Comparison of ENCODE assay signal across 18 cellular contexts in the genomic region with DNA sequence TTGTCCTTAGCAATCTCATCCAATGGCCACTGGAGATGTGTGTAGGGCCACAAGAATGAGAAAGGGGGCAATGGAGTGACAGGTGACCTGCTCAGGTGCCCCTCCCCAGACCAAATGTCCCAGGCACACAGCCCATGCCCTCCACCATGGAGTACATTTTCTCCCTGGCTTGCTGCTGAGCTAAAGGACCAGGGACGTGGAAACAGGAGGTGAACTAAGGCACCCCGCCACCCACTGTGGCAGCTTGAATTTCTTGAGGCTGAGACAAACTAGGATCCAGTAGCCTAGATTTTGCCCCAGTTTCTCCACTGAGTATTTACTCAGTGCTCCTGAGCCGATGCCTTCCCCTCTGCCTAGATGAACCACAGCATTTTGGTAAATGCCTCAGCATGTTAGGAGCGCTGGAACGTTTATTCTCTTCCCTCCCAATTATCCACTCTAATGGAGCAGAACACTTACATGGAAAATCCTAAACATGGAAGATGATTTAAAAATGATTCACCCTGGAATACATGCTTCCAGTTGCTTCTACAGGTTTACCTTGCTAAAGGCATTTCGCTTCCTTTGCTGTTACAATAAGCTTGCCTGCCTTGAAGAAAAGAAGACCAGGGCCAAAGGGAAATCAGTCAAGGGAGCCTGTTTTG.
A peak's percentile ranks its signal among the peaks of the same experiment; 100 is the strongest.
DNase-seq lines count a peak whose midpoint lies in the region; ATAC-seq, FAIRE-seq and TF ChIP-seq lines count a peak whose summit lies in the region.
"Had no signal": no experiment of that assay in that cellular context is flagged by ENCODE, and none has a peak within 500 bp of the region (broad histone marks: within the 10 kb centered on the region; RNA-seq: fewer than 3 reads in every experiment).

No MANE protein-coding gene starts in this region.

- H3K4me3 ChIP-seq in Caco-2 (ENCODE audit: low read depth, low read length) (no peak overlapping the region), astrocyte (ENCODE audit: insufficient read depth, low read depth, low read length) (no peak overlapping the region), mesodermal cell (ENCODE audit: extremely low read depth, insufficient read depth, low read length, poor library complexity, severe bottlenecking) (no peak overlapping the region)
- H3K4me3 ChIP-seq: adrenal gland, psoas muscle, stomach had no signal

- no TSS peak for BruUV-seq in Caco-2 (replicated peaks; lab: Mats Ljungman, UMichigan)

- H3K27ac ChIP-seq in astrocyte (ENCODE audit: low read depth, low read length) (no peak overlapping the region), mesodermal cell (ENCODE audit: low read depth, low read length, severe bottlenecking) (peak overlapping the region; percentile 83)
- H3K27ac ChIP-seq: adrenal gland, psoas muscle had no signal

- no peak for TF ChIP-seq CTCF in Caco-2 (IDR thresholded peaks at IDR 0.05; ENCODE audit: insufficient read depth in 1 of 2, low read depth in 1 of 2, low read length in 1 of 2, severe bottlenecking in 1 of 2, unreplicated experiment in 1 of 2)
- no peak for TF ChIP-seq CTCF in astrocyte (IDR thresholded peaks at IDR 0.05; ENCODE audit: insufficient read depth, low read depth, low read length)

- no peak overlapping the region for H3K9ac ChIP-seq in astrocyte (ENCODE audit: low read length)

- no peaks in the 10 kb centered on the region for H3K9me3 ChIP-seq in Caco-2
- no peaks in the 10 kb centered on the region for H3K9me3 ChIP-seq in astrocyte (ENCODE audit: insufficient read depth, low read depth, low read length)
- no peaks in the 10 kb centered on the region for H3K9me3 ChIP-seq in mesodermal cell (ENCODE audit: control insufficient read depth, low read length)
- H3K9me3 ChIP-seq: adrenal gland, psoas muscle, stomach had no signal

- H3K27me3 Mint-ChIP-seq in Caco-2 (ENCODE audit: insufficient read depth, unreplicated experiment) (no peaks in the 10 kb centered on the region), astrocyte (ENCODE audit: low read depth, unreplicated experiment) (peaks cover 2% of the 10 kb centered on the region)
- H3K27me3 Mint-ChIP-seq: naive thymus-derived CD8-positive, alpha-beta T cell had no signal

- H3K27ac Mint-ChIP-seq in Caco-2 (ENCODE audit: unreplicated experiment), result peak overlapping the region; percentile 54
- peak overlapping the region; percentile 94 for H3K27ac Mint-ChIP-seq in astrocyte (ENCODE audit: unreplicated experiment)
- peak overlapping the region; percentile 66 for H3K27ac Mint-ChIP-seq in stimulated activated effector memory CD8-positive, alpha-beta T cell treated with anti-CD3 and anti-CD28 coated beads, Interleukin-12 subunit alpha, Interleukin-12 subunit beta, amount 100 ng/mL, for 72 hours

- H3K4me1 Mint-ChIP-seq in Caco-2 (ENCODE audit: low read depth, unreplicated experiment), result peaks cover 51% of the 10 kb centered on the region
- peaks cover 28% of the 10 kb centered on the region for H3K4me1 Mint-ChIP-seq in astrocyte (ENCODE audit: low read depth, unreplicated experiment)
- H3K4me1 Mint-ChIP-seq in stimulated activated effector memory CD8-positive, alpha-beta T cell treated with anti-CD3 and anti-CD28 coated beads, Interleukin-12 subunit alpha, Interleukin-12 subunit beta, amount 100 ng/mL, for 72 hours, result peaks cover 24% of the 10 kb centered on the region

- ATAC-seq in stimulated activated effector memory CD8-positive, alpha-beta T cell treated with anti-CD3 and anti-CD28 coated beads, Interleukin-12 subunit alpha, Interleukin-12 subunit beta, amount 100 ng/mL, for 72 hours, result no peak
- ATAC-seq: left ventricle myocardium superior; naive thymus-derived CD8-positive, alpha-beta T cell; psoas muscle had no signal

- POLR2A ChIA-PET in Caco-2 (lab: Charles Lee), result no interaction called here

- H3K27me3 ChIP-seq in Caco-2 (replicated peaks; ENCODE audit: control insufficient read depth, insufficient read depth, low read length) (no peaks in the 10 kb centered on the region), astrocyte (ENCODE audit: insufficient read depth, low read length) (no peaks in the 10 kb centered on the region)
- H3K27me3 ChIP-seq: adrenal gland, stomach had no signal

- no peaks in the 10 kb centered on the region for H4K20me1 ChIP-seq in astrocyte (ENCODE audit: insufficient read depth, low read length)

- H3K4me3 Mint-ChIP-seq in Caco-2 (ENCODE audit: unreplicated experiment), result no peak overlapping the region
- H3K4me3 Mint-ChIP-seq in astrocyte (ENCODE audit: unreplicated experiment), result peak overlapping the region; percentile 62
- H3K4me3 Mint-ChIP-seq in stimulated activated effector memory CD8-positive, alpha-beta T cell treated with anti-CD3 and anti-CD28 coated beads, Interleukin-12 subunit alpha, Interleukin-12 subunit beta, amount 100 ng/mL, for 72 hours, result no peak overlapping the region

- intact Hi-C loops in Caco-2 (cut with micrococcal nuclease; ENCODE audit: unreplicated experiment), result no loop called here

- H2AFZ ChIP-seq in astrocyte (ENCODE audit: low read depth, low read length), result no peak overlapping the region

- FAIRE-seq in astrocyte (lab: Jason Lieb, UNC), result no peak
- FAIRE-seq: endometrium had no signal

- no peaks in the 10 kb centered on the region for H3K79me2 ChIP-seq in astrocyte (ENCODE audit: insufficient read depth, low read length)

- CTCF ChIA-PET in Caco-2 (lab: Charles Lee), result no interaction called here

- H3K36me3 Mint-ChIP-seq in Caco-2 (ENCODE audit: insufficient read depth, unreplicated experiment), result peaks cover 11% of the 10 kb centered on the region
- no peaks in the 10 kb centered on the region for H3K36me3 Mint-ChIP-seq in astrocyte (ENCODE audit: low read depth, unreplicated experiment)
- H3K36me3 Mint-ChIP-seq in stimulated activated effector memory CD8-positive, alpha-beta T cell treated with anti-CD3 and anti-CD28 coated beads, Interleukin-12 subunit alpha, Interleukin-12 subunit beta, amount 100 ng/mL, for 72 hours, result no peaks in the 10 kb centered on the region
- H3K36me3 Mint-ChIP-seq: naive thymus-derived CD8-positive, alpha-beta T cell had no signal

- H3K9me3 Mint-ChIP-seq in Caco-2 (ENCODE audit: unreplicated experiment) (no peaks in the 10 kb centered on the region), astrocyte (ENCODE audit: unreplicated experiment) (no peaks in the 10 kb centered on the region)
- H3K9me3 Mint-ChIP-seq in stimulated activated effector memory CD8-positive, alpha-beta T cell treated with anti-CD3 and anti-CD28 coated beads, Interleukin-12 subunit alpha, Interleukin-12 subunit beta, amount 100 ng/mL, for 72 hours, result no peaks in the 10 kb centered on the region
- H3K9me3 Mint-ChIP-seq: naive thymus-derived CD8-positive, alpha-beta T cell had no signal

- H3K36me3 ChIP-seq in Caco-2 (ENCODE audit: control insufficient read depth, insufficient read depth, low read length), result no peaks in the 10 kb centered on the region
- no peaks in the 10 kb centered on the region for H3K36me3 ChIP-seq in astrocyte (ENCODE audit: insufficient read depth, low read length)
- H3K36me3 ChIP-seq in mesodermal cell (ENCODE audit: control insufficient read depth, insufficient read depth, low read length), result no peaks in the 10 kb centered on the region
- H3K36me3 ChIP-seq: adrenal gland, stomach had no signal

- H3K4me1 ChIP-seq in Caco-2 (peaks cover 50% of the 10 kb centered on the region), astrocyte (ENCODE audit: insufficient read depth, low read length) (peaks cover 26% of the 10 kb centered on the region), mesodermal cell (ENCODE audit: control insufficient read depth, insufficient read depth, low read length, poor library complexity, severe bottlenecking) (peaks cover 50% of the 10 kb centered on the region)

- DNase-seq in Caco-2, result no peak
- no peak for DNase-seq in astrocyte (ENCODE audit: low read depth)
- no peak for DNase-seq in stimulated activated effector memory CD8-positive, alpha-beta T cell treated with anti-CD3 and anti-CD28 coated beads, Interleukin-12 subunit alpha, Interleukin-12 subunit beta, amount 100 ng/mL, for 72 hours (ENCODE audit: low spot score in 2 of 2)
- no peak for DNase-seq in NCI-H187 treated with DMSO at 0.1 percent for 48 hours (lab: John Stamatoyannopoulos, UW)
- DNase-seq in stimulated activated naive CD4-positive, alpha-beta T cell treated with Interleukin-2 at 50 U/mL for 16 hours (lab: John Stamatoyannopoulos, UW), result no peak
- DNase-seq in NCI-H1694 treated with DMSO at 0.1 percent for 48 hours (lab: John Stamatoyannopoulos, UW), result no peak
- no peak for DNase-seq in NCI-H510A (lab: John Stamatoyannopoulos, UW)
- DNase-seq: activated CD4-positive, CD25-positive, alpha-beta regulatory T cell; adrenal gland; left ventricle myocardium superior; naive thymus-derived CD8-positive, alpha-beta T cell; NCI-H146; NK-92 treated with Interleukin-12 subunit alpha and Interleukin-12 subunit beta, amount 100 ng/mL, for 24 hours; psoas muscle; stomach; T-helper 1 cell had no signal

- WGBS in mesodermal cell (ENCODE audit: insufficient coverage in 2 of 2), 2 experiments, result 85 to 94% methylated on average over 5 to 6 of the region's 6 CpGs

- no peak overlapping the region for H3K4me2 ChIP-seq in astrocyte (ENCODE audit: low read length)
